In the genomic region with DNA sequence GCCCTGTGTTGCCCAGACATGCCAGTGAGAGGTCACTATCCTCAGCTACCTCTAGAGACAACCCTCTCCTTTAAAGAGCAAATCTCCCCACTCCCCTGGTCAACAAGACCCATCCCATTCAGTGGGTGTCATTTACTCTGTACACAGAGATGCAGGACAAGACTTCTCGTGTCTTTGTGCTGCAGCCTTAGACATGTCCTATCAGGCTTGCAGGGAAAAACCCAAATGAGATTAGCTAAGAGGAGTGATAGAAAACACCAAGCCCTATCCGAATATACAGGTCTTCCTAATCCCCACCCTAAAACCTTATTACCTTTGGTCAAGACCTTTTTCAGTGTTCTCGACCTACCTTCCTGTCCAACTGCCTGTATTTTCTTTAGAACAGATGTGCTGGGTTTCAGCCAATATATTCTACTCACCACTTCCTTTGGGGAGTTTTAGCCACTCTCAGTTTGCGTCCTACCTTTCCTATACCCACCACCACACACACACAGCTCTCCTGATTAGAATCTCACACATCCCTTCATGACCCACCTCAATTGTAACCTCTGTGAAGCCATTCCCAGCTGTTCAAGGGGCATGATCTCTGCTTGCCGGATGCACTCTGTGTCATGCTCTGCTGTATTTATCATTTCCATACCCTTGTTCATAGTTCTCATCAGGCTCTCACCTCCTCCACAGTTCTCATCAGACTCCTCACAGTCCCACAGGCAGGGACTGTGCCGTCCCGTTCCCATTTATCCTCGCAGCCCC, we compare ENCODE assay signal across 8 cellular contexts. TPM values are rescaled to one million over a fixed set of nuclear protein-coding genes. Genes with fewer than 3 reads are reported as not detected.
A peak's percentile ranks its signal among the peaks of the same experiment; 100 is the strongest.
DNase-seq lines count a peak whose midpoint lies in the region; ATAC-seq and TF ChIP-seq lines count a peak whose summit lies in the region.

No MANE protein-coding gene starts in this region.

- TF ChIP-seq CTCF in activated B cell treated with CpG ODN at 0.5 μM for 24 hours (IDR thresholded peaks at IDR 0.05) = no peak
- no peak for TF ChIP-seq CTCF in type B pancreatic cell (conservative IDR thresholded peaks at IDR 0.05)
- no peak for TF ChIP-seq CTCF in GM10266 (IDR thresholded peaks at IDR 0.05; ENCODE audit: control insufficient read depth, insufficient read depth, low read depth, missing control alignments)

- peak; percentile 67 for ATAC-seq in activated CD4-positive, alpha-beta T cell treated with anti-CD3 and anti-CD28 coated beads for 36 hours
- ATAC-seq in HG02943 (IDR thresholded peaks at IDR 0.05; ENCODE audit: low read depth, unreplicated experiment) = peak; percentile 58
- peak; percentile 34 for ATAC-seq in activated B cell treated with CpG ODN at 0.5 μM for 24 hours (ENCODE audit: low read depth)
- peak; percentile 60 for ATAC-seq in stimulated activated effector memory CD8-positive, alpha-beta T cell treated with anti-CD3 and anti-CD28 coated beads, Interleukin-12 subunit alpha, Interleukin-12 subunit beta, amount 100 ng/mL, for 72 hours

- CTCF ChIA-PET in activated CD4-positive, alpha-beta T cell treated with anti-CD3 and anti-CD28 coated beads for 36 hours (lab: Charles Lee) = interaction anchor here (1.7 kb wide), 1 partner anchor 115 kb away, joined by 4 read pairs; no protein-coding TSS in a partner anchor
- CTCF ChIA-PET in activated B cell treated with CpG ODN at 0.5 μM for 24 hours (lab: Charles Lee) = no interaction called here

- POLR2A ChIA-PET in activated CD4-positive, alpha-beta T cell treated with anti-CD3 and anti-CD28 coated beads for 36 hours (lab: Charles Lee) = interaction anchor here (0.7 kb wide), 1 partner anchor 39 kb away, joined by 3 read pairs; no protein-coding TSS in a partner anchor
- POLR2A ChIA-PET in activated B cell treated with CpG ODN at 0.5 μM for 24 hours (lab: Charles Lee) = interaction anchor here (1.0 kb wide), 1 partner anchor 39 kb away, joined by 3 read pairs; no protein-coding TSS in a partner anchor

- H3K4me1 Mint-ChIP-seq in activated CD4-positive, alpha-beta T cell treated with anti-CD3 and anti-CD28 coated beads for 36 hours = peaks cover 51% of the 10 kb centered on the region
- H3K4me1 Mint-ChIP-seq in activated B cell treated with CpG ODN at 0.5 μM for 24 hours (peaks cover 21% of the 10 kb centered on the region), type B pancreatic cell (ENCODE audit: unreplicated experiment) (peaks cover 24% of the 10 kb centered on the region)
- H3K4me1 Mint-ChIP-seq in stimulated activated effector memory CD8-positive, alpha-beta T cell treated with anti-CD3 and anti-CD28 coated beads, Interleukin-12 subunit alpha, Interleukin-12 subunit beta, amount 100 ng/mL, for 72 hours = peaks cover 41% of the 10 kb centered on the region

- intact Hi-C loops in activated CD4-positive, alpha-beta T cell treated with anti-CD3 and anti-CD28 coated beads for 36 hours (cut with DNase I, micrococcal nuclease) = no loop called here
- intact Hi-C loops in activated B cell treated with CpG ODN at 0.5 μM for 24 hours (cut with micrococcal nuclease) = loop anchor here (1.0 kb wide), 1 partner anchor 9 kb away; no protein-coding TSS in a partner anchor

- H3K27me3 Mint-ChIP-seq in activated CD4-positive, alpha-beta T cell treated with anti-CD3 and anti-CD28 coated beads for 36 hours = no peaks in the 10 kb centered on the region
- H3K27me3 Mint-ChIP-seq in activated B cell treated with CpG ODN at 0.5 μM for 24 hours = no peaks in the 10 kb centered on the region
- H3K27me3 Mint-ChIP-seq in type B pancreatic cell = no peaks in the 10 kb centered on the region

- peak; percentile 27 for DNase-seq in activated CD4-positive, alpha-beta T cell treated with anti-CD3 and anti-CD28 coated beads for 36 hours
- DNase-seq in activated CD4-positive, alpha-beta T cell treated with anti-CD3 and anti-CD28 coated beads, Interleukin-2, amount 50 U/mL, for 4 hours = no peak
- DNase-seq in activated B cell treated with CpG ODN at 0.5 μM for 24 hours (no peak), type B pancreatic cell (ENCODE audit: extremely low spot score, unreplicated experiment) (no peak), GM10266 (ENCODE audit: extremely low spot score) (no peak), DMS114 treated with DMSO at 0.1 percent for 48 hours (lab: John Stamatoyannopoulos, UW; ENCODE audit: unreplicated experiment) (no peak)
- DNase-seq in stimulated activated effector memory CD8-positive, alpha-beta T cell treated with anti-CD3 and anti-CD28 coated beads, Interleukin-12 subunit alpha, Interleukin-12 subunit beta, amount 100 ng/mL, for 72 hours (ENCODE audit: low spot score in 2 of 2) = no peak

- no peak overlapping the region for H3K4me3 Mint-ChIP-seq in activated CD4-positive, alpha-beta T cell treated with anti-CD3 and anti-CD28 coated beads for 36 hours
- H3K4me3 Mint-ChIP-seq in activated B cell treated with CpG ODN at 0.5 μM for 24 hours (no peak overlapping the region), type B pancreatic cell (no peak overlapping the region)
- H3K4me3 Mint-ChIP-seq in stimulated activated effector memory CD8-positive, alpha-beta T cell treated with anti-CD3 and anti-CD28 coated beads, Interleukin-12 subunit alpha, Interleukin-12 subunit beta, amount 100 ng/mL, for 72 hours = peak overlapping the region; percentile 2

- H3K27ac Mint-ChIP-seq in activated CD4-positive, alpha-beta T cell treated with anti-CD3 and anti-CD28 coated beads for 36 hours = no peak overlapping the region
- peak overlapping the region; percentile 30 for H3K27ac Mint-ChIP-seq in activated B cell treated with CpG ODN at 0.5 μM for 24 hours
- H3K27ac Mint-ChIP-seq in stimulated activated effector memory CD8-positive, alpha-beta T cell treated with anti-CD3 and anti-CD28 coated beads, Interleukin-12 subunit alpha, Interleukin-12 subunit beta, amount 100 ng/mL, for 72 hours = peak overlapping the region; percentile 44
- H3K27ac Mint-ChIP-seq in type B pancreatic cell = no peak overlapping the region

- no peaks in the 10 kb centered on the region for H3K9me3 Mint-ChIP-seq in activated CD4-positive, alpha-beta T cell treated with anti-CD3 and anti-CD28 coated beads for 36 hours (ENCODE audit: low read depth)
- H3K9me3 Mint-ChIP-seq in activated B cell treated with CpG ODN at 0.5 μM for 24 hours = no peaks in the 10 kb centered on the region
- H3K9me3 Mint-ChIP-seq in stimulated activated effector memory CD8-positive, alpha-beta T cell treated with anti-CD3 and anti-CD28 coated beads, Interleukin-12 subunit alpha, Interleukin-12 subunit beta, amount 100 ng/mL, for 72 hours = no peaks in the 10 kb centered on the region
- H3K9me3 Mint-ChIP-seq in type B pancreatic cell = no peaks in the 10 kb centered on the region

- H3K36me3 Mint-ChIP-seq in activated CD4-positive, alpha-beta T cell treated with anti-CD3 and anti-CD28 coated beads for 36 hours (ENCODE audit: low read depth) = peaks cover 4% of the 10 kb centered on the region
- H3K36me3 Mint-ChIP-seq in activated B cell treated with CpG ODN at 0.5 μM for 24 hours (ENCODE audit: low read depth) (peaks cover 23% of the 10 kb centered on the region), type B pancreatic cell (peaks cover 11% of the 10 kb centered on the region)
- H3K36me3 Mint-ChIP-seq in stimulated activated effector memory CD8-positive, alpha-beta T cell treated with anti-CD3 and anti-CD28 coated beads, Interleukin-12 subunit alpha, Interleukin-12 subunit beta, amount 100 ng/mL, for 72 hours = no peaks in the 10 kb centered on the region

RNA-seq across cellular contexts. Expression of gene TRAM2, which starts 39.7 kb away (rescaled TPM):
- total RNA-seq in activated CD4-positive, alpha-beta T cell treated with anti-CD3 and anti-CD28 coated beads for 36 hours = 1 to 10 TPM; 3.5 to 3.6 TPM
- 9.1 and 9.9 TPM in 2 replicates for total RNA-seq in activated B cell treated with CpG ODN at 0.5 μM for 24 hours
- 17.3 and 23.0 TPM in 2 replicates for total RNA-seq in type B pancreatic cell (ENCODE audit: low replicate concordance)

Comparison
In these comparisons a context has a peak if more than half of its experiments do, and no peak if none do; other contexts are left out.
1. H3K27ac Mint-ChIP-seq: peak in activated B cell treated with CpG ODN at 0.5 μM for 24 hours (single experiment) and stimulated activated effector memory CD8-positive, alpha-beta T cell treated with anti-CD3 and anti-CD28 coated beads, Interleukin-12 subunit alpha, Interleukin-12 subunit beta, amount 100 ng/mL, for 72 hours (single experiment); none in activated CD4-positive, alpha-beta T cell treated with anti-CD3 and anti-CD28 coated beads for 36 hours (single experiment) and type B pancreatic cell (single experiment).
2. Peak in every context shown above with its lines, with median percentiles within 50 percentile points of each other: ATAC-seq.